In the genomic region with DNA sequence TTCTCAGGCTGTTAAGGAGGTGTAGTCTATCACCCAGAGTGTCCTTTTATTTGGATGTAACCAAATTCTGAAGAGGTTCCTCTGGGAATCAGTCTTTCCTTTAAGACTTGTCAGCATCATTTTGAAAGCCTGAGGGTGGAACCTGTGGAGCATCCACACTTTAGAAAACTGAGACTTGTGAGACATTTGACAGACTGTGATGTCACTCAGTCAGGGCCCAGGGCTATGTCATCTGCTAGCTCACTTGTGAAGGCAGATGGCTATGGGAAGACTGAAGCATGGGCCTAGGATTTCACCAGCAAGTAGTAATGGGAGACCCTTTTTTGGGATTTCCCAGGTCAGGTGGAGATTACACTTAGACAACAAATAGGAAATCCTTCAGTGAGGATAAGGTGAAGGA, we compare ENCODE assay signal across 28 cellular contexts.
DNase-seq lines count a peak whose midpoint lies in the region; ATAC-seq and TF ChIP-seq lines count a peak whose summit lies in the region.
"Had no signal": no experiment of that assay in that cellular context is flagged by ENCODE, and none has a peak within 500 bp of the region (broad histone marks: within the 10 kb centered on the region; RNA-seq: fewer than 3 reads in every experiment).

No MANE protein-coding gene starts in this region.

- H3K9me3 Mint-ChIP-seq in glutamatergic neuron (ENCODE audit: unreplicated experiment) = no peaks in the 10 kb centered on the region
- H3K9me3 Mint-ChIP-seq: CD4-positive, alpha-beta T cell; GM23338 had no signal

- no peaks in the 10 kb centered on the region for H3K27me3 Mint-ChIP-seq in glutamatergic neuron (ENCODE audit: unreplicated experiment)

- TF ChIP-seq POLR2A in lower leg skin (IDR thresholded peaks at IDR 0.05) = no peak

- H3K4me3 ChIP-seq in lower leg skin (ENCODE audit: low read depth, poor library complexity, severe bottlenecking) = no peak overlapping the region
- H3K4me3 ChIP-seq: BLaER1 treated with 17β-estradiol and CSF1 and Interleukin-3, amounts not matched to agents 10 nM and 100 nM; GM23338; HAP-1; MG63 had no signal

- peak; percentile 28 for ATAC-seq in sciatic nerve
- no peak for ATAC-seq in GM21515 (IDR thresholded peaks at IDR 0.05; ENCODE audit: unreplicated experiment)
- ATAC-seq: GM23338, PC-3, SK-N-SH treated with all-trans-retinoic acid at 6 μM for 48 hours had no signal

- peaks cover 29% of the 10 kb centered on the region for H3K4me1 Mint-ChIP-seq in glutamatergic neuron (ENCODE audit: low read depth, unreplicated experiment)

- DNase-seq in DMS 273 (lab: John Stamatoyannopoulos, UW; ENCODE audit: unreplicated experiment) = peak; percentile 43
- no peak for DNase-seq in DMS 273 treated with DMSO at 0.1 percent for 48 hours (lab: John Stamatoyannopoulos, UW)
- peak; percentile 11 for DNase-seq in NCI-H82 treated with DMSO at 0.1 percent for 48 hours (lab: John Stamatoyannopoulos, UW; ENCODE audit: unreplicated experiment)
- DNase-seq in glutamatergic neuron = peak; percentile 58
- DNase-seq in sciatic nerve (ENCODE audit: low spot score) = no peak
- DNase-seq in HT-29 (ENCODE audit: low spot score) = no peak
- no peak for DNase-seq in lower leg skin (ENCODE audit: low spot score in 2 of 2)
- DNase-seq: CD4-positive, alpha-beta T cell; COR-L47; DMS153; DND-41; IMR-90; KG1; MG63; NCI-H1105 treated with DMSO at 0.1 percent for 48 hours; NCI-H146; NCI-H1930; NCI-H2107; NCI-H226; NCI-H510A; NCI-H748 treated with DMSO at 0.1 percent for 48 hours; NK-92 treated with Interleukin-12 subunit alpha and Interleukin-12 subunit beta, amount 100 ng/mL, for 24 hours; PC-3 had no signal

- intact Hi-C loops in sciatic nerve (cut with DNase I) = no loop called here
- intact Hi-C loops in lower leg skin (cut with DNase I; ENCODE audit: low total_unique reads) = no loop called here

- TF ChIP-seq CTCF in glutamatergic neuron (IDR thresholded peaks at IDR 0.05; ENCODE audit: partially characterized antibody, unreplicated experiment) (no peak), lower leg skin (IDR thresholded peaks at IDR 0.05) (no peak)

- H3K36me3 Mint-ChIP-seq in glutamatergic neuron (ENCODE audit: unreplicated experiment) = no peaks in the 10 kb centered on the region

- H3K4me3 Mint-ChIP-seq in glutamatergic neuron (ENCODE audit: unreplicated experiment) = peak overlapping the region; percentile 66
- H3K4me3 Mint-ChIP-seq: CD4-positive, alpha-beta T cell; GM23338 had no signal

- peak overlapping the region; percentile 98 for H3K27ac Mint-ChIP-seq in glutamatergic neuron (ENCODE audit: unreplicated experiment)
- H3K27ac Mint-ChIP-seq: CD4-positive, alpha-beta T cell; GM23338 had no signal

Comparison
In these comparisons a context has a peak if more than half of its experiments do, and no peak if none do; other contexts are left out.
1. DNase-seq: peak in DMS 273 (single experiment), NCI-H82 treated with DMSO at 0.1 percent for 48 hours (single experiment) and glutamatergic neuron (single experiment); none in DMS 273 treated with DMSO at 0.1 percent for 48 hours (single experiment), sciatic nerve (single experiment), HT-29 (single experiment) and lower leg skin (0 of 2).